ENCODE assay signal across 15 cellular contexts in the genomic region with DNA sequence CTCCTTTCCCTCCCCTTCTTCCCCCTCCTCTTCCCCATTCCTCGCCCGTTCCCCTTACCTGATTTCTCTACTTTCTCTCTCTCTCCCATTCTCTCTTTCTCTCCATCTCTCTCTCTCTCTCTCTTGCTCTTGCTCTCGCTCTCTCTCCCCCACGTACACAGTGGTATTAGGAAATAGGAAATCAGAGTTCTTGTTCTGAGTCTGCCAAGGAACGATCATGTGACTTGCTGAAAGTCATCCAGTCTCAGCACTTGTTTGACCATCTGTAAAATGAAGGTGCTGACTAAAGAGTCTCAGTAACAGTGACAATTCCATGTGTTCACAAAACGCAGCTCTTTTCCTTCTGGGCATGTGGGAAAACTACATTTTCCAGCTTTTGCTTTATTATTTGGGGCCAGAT.
DNase-seq lines count a peak whose midpoint lies in the region; ATAC-seq and TF ChIP-seq lines count a peak whose summit lies in the region.
"Had no signal": no experiment of that assay in that cellular context is flagged by ENCODE, and none has a peak within 500 bp of the region (broad histone marks: within the 10 kb centered on the region; RNA-seq: fewer than 3 reads in every experiment).

No MANE protein-coding gene starts in this region.

- H3K4me3 ChIP-seq in HEK293 (ENCODE audit: low read depth, low read length) (no peak overlapping the region), mammary epithelial cell (replicated peaks in 1 of 3; ENCODE audit: insufficient read depth in 1 of 3, low read depth in 2 of 3, low read length in 3 of 3) (no peak overlapping the region), PC-3 (ENCODE audit: low read length) (no peak overlapping the region)
- H3K4me3 ChIP-seq: HAP-1, smooth muscle cell, tibial nerve had no signal

- no peaks in the 10 kb centered on the region for H3K36me3 ChIP-seq in HEK293 (ENCODE audit: control insufficient read depth in 2 of 2, insufficient read depth in 1 of 2, low read length in 2 of 2)
- H3K36me3 ChIP-seq in mammary epithelial cell (ENCODE audit: insufficient read depth, low read length) = no peaks in the 10 kb centered on the region
- H3K36me3 ChIP-seq in PC-3 (ENCODE audit: low read depth, low read length) = no peaks in the 10 kb centered on the region
- H3K36me3 ChIP-seq: HAP-1, tibial nerve had no signal

- H2AFZ ChIP-seq in mammary epithelial cell (ENCODE audit: low read depth, low read length) (peak overlapping the region; percentile 31), PC-3 (ENCODE audit: low read length) (no peak overlapping the region)

- CTCF ChIA-PET in HEK293 (lab: Yijun Ruan, JAX) = no interaction called here
- CTCF ChIA-PET in mammary epithelial cell (lab: Charles Lee; ENCODE audit: low non-redundant PET) = no interaction called here
- CTCF ChIA-PET in PC-3 (lab: Charles Lee) = no interaction called here
- CTCF ChIA-PET in activated CD4-positive, alpha-beta T cell treated with anti-CD3 and anti-CD28 coated beads, Interleukin-2, amount 10 ng/mL, durations not matched to agents 7 days and 5 days (lab: Charles Lee) = interaction anchor here (1.0 kb wide), 1 partner anchor 551 kb away, joined by 3 read pairs; no protein-coding TSS in a partner anchor

- no peak for DNase-seq in mammary epithelial cell
- DNase-seq in left ventricle myocardium superior = no peak
- peak; percentile 56 for DNase-seq in stromal cell of bone marrow (ENCODE audit: low read depth)
- DNase-seq in PC-3 = no peak
- no peak for DNase-seq in NCI-H1694 treated with DMSO at 0.1 percent for 48 hours (lab: John Stamatoyannopoulos, UW)
- no peak for DNase-seq in activated CD4-positive, alpha-beta T cell treated with anti-CD3 and anti-CD28 coated beads, Interleukin-2, amount 10 ng/mL, durations not matched to agents 7 days and 5 days
- DNase-seq: activated CD4-positive, alpha-beta T cell treated with anti-CD3 and anti-CD28 coated beads for 1 hour; activated T-cell treated with anti-CD3 and anti-CD28 coated beads, Interleukin-2, amount 50 U/mL, for 4 hours; SW 1271 had no signal

- ATAC-seq in left ventricle myocardium superior (peak; percentile 93), PC-3 (no peak), HG03039 (IDR thresholded peaks at IDR 0.05; ENCODE audit: unreplicated experiment) (no peak)
- ATAC-seq: activated T-cell treated with anti-CD3 and anti-CD28 coated beads, Interleukin-2, amount 50 U/mL, for 4 hours had no signal

- H3K27ac ChIP-seq in HEK293 (ENCODE audit: extremely low read depth, low read depth, low read length) (no peak overlapping the region), mammary epithelial cell (ENCODE audit: insufficient read depth, low read depth, low read length) (no peak overlapping the region), PC-3 (ENCODE audit: low read length) (no peak overlapping the region)
- H3K27ac ChIP-seq: KMS-11, tibial nerve had no signal

- in situ Hi-C loops in mammary epithelial cell (cut with MboI; ENCODE audit: low sequenced_read_pairs in 2 of 2) = no loop called here

- H3K9me3 Mint-ChIP-seq in activated CD4-positive, alpha-beta T cell treated with anti-CD3 and anti-CD28 coated beads, Interleukin-2, amount 10 ng/mL, durations not matched to agents 7 days and 5 days = no peaks in the 10 kb centered on the region

- TF ChIP-seq CTCF in HEK293 (tag by site-specific recombination; IDR thresholded peaks at IDR 0.05) (no peak), mammary epithelial cell (conservative IDR thresholded peaks at IDR 0.05 in 1 of 2, IDR thresholded peaks at IDR 0.05 in 1 of 2; ENCODE audit: extremely low read depth in 1 of 2, insufficient read depth in 1 of 2, low read depth in 1 of 2, low read length in 2 of 2) (no peak), PC-3 (conservative IDR thresholded peaks at IDR 0.05; ENCODE audit: low read depth, low read length) (no peak)

- intact Hi-C loops in mammary epithelial cell (cut with micrococcal nuclease) = no loop called here
- intact Hi-C loops in left ventricle myocardium superior (cut with micrococcal nuclease) = no loop called here
- intact Hi-C loops in PC-3 (cut with micrococcal nuclease) = no loop called here

- H3K79me2 ChIP-seq in mammary epithelial cell (ENCODE audit: insufficient read depth, low read length) (no peaks in the 10 kb centered on the region), PC-3 (ENCODE audit: low read length) (no peaks in the 10 kb centered on the region)

- WGBS in mammary epithelial cell (ENCODE audit: low coverage, missing lambda C conversion rate) = 84% methylated on average over 2 of the region's 6 CpGs

- BruUV-seq in mammary epithelial cell (replicated peaks; lab: Mats Ljungman, UMichigan) = no TSS peak
- no TSS peak for BruUV-seq in PC-3 (replicated peaks; lab: Mats Ljungman, UMichigan)

- no peaks in the 10 kb centered on the region for H3K27me3 Mint-ChIP-seq in activated CD4-positive, alpha-beta T cell treated with anti-CD3 and anti-CD28 coated beads, Interleukin-2, amount 10 ng/mL, durations not matched to agents 7 days and 5 days

- H3K27me3 ChIP-seq in mammary epithelial cell (ENCODE audit: insufficient read depth, low read length) = no peaks in the 10 kb centered on the region
- no peaks in the 10 kb centered on the region for H3K27me3 ChIP-seq in PC-3 (ENCODE audit: low read length)
- H3K27me3 ChIP-seq: tibial nerve had no signal

- H3K4me3 Mint-ChIP-seq in activated CD4-positive, alpha-beta T cell treated with anti-CD3 and anti-CD28 coated beads, Interleukin-2, amount 10 ng/mL, durations not matched to agents 7 days and 5 days = no peak overlapping the region
- H3K4me3 Mint-ChIP-seq: activated T-cell treated with anti-CD3 and anti-CD28 coated beads, Interleukin-2, amount 50 U/mL, for 4 hours had no signal

- no peaks in the 10 kb centered on the region for H3F3A ChIP-seq in PC-3 (ENCODE audit: low read length, unreplicated experiment)

- H3K4me2 ChIP-seq in mammary epithelial cell (ENCODE audit: insufficient read depth, low read depth, low read length) (no peak overlapping the region), PC-3 (ENCODE audit: low read length) (no peak overlapping the region)
- H3K4me2 ChIP-seq: KMS-11, smooth muscle cell had no signal

- H3K36me3 Mint-ChIP-seq in activated CD4-positive, alpha-beta T cell treated with anti-CD3 and anti-CD28 coated beads, Interleukin-2, amount 10 ng/mL, durations not matched to agents 7 days and 5 days (ENCODE audit: low read depth) = no peaks in the 10 kb centered on the region

- H3K4me1 Mint-ChIP-seq in activated CD4-positive, alpha-beta T cell treated with anti-CD3 and anti-CD28 coated beads, Interleukin-2, amount 10 ng/mL, durations not matched to agents 7 days and 5 days = no peaks in the 10 kb centered on the region

- dilution Hi-C loops in mammary epithelial cell (cut with HindIII; ENCODE audit: low sequenced_read_pairs) = no loop called here

- POLR2A ChIA-PET in HEK293 (lab: Yijun Ruan, JAX) (no interaction called here), PC-3 (lab: Charles Lee; ENCODE audit: unreplicated experiment) (no interaction called here)
- POLR2A ChIA-PET in activated CD4-positive, alpha-beta T cell treated with anti-CD3 and anti-CD28 coated beads, Interleukin-2, amount 10 ng/mL, durations not matched to agents 7 days and 5 days (lab: Charles Lee) = no interaction called here

- no peaks in the 10 kb centered on the region for H4K20me1 ChIP-seq in mammary epithelial cell (ENCODE audit: insufficient read depth, low read length)
- H4K20me1 ChIP-seq in PC-3 (ENCODE audit: low read length) = no peaks in the 10 kb centered on the region

- H3K9me3 ChIP-seq in HEK293 (ENCODE audit: control insufficient read depth, insufficient read depth, low read depth, low read length) = no peaks in the 10 kb centered on the region
- no peaks in the 10 kb centered on the region for H3K9me3 ChIP-seq in mammary epithelial cell (replicated peaks; ENCODE audit: insufficient read depth, low read length)
- H3K9me3 ChIP-seq in PC-3 (ENCODE audit: low read length) = no peaks in the 10 kb centered on the region

- H3K9me2 ChIP-seq in PC-3 (replicated peaks; ENCODE audit: low read length) = 0 out of 2 replicates have a peak, but pooled peaks cover 4% of the 10 kb centered on the region

- H3K4me1 ChIP-seq in HEK293 (ENCODE audit: control insufficient read depth, insufficient read depth, low read length) (no peaks in the 10 kb centered on the region), mammary epithelial cell (ENCODE audit: insufficient read depth, low read length) (no peaks in the 10 kb centered on the region), PC-3 (ENCODE audit: insufficient read depth, low read length) (no peaks in the 10 kb centered on the region)
- H3K4me1 ChIP-seq: HAP-1 had no signal

- H3K9ac ChIP-seq in mammary epithelial cell (ENCODE audit: insufficient read depth, low read length) = no peak overlapping the region
- no peak overlapping the region for H3K9ac ChIP-seq in PC-3 (ENCODE audit: low read length)
- H3K9ac ChIP-seq: KMS-11 had no signal

- H3K27ac Mint-ChIP-seq in activated CD4-positive, alpha-beta T cell treated with anti-CD3 and anti-CD28 coated beads, Interleukin-2, amount 10 ng/mL, durations not matched to agents 7 days and 5 days = no peak overlapping the region

TF ChIP-seq in HEK293, 187 proteins besides CTCF, POLR2A, EP300 and RAD21:
- no peak for TF ChIP-seq ZNF366 (tag by site-specific recombination; conservative IDR thresholded peaks at IDR 0.05)
- peak; percentile 45; the same call in 1 of the 2 replicates for TF ChIP-seq PRDM1 (tag by site-specific recombination; IDR thresholded peaks at IDR 0.05)
